In the genomic region with DNA sequence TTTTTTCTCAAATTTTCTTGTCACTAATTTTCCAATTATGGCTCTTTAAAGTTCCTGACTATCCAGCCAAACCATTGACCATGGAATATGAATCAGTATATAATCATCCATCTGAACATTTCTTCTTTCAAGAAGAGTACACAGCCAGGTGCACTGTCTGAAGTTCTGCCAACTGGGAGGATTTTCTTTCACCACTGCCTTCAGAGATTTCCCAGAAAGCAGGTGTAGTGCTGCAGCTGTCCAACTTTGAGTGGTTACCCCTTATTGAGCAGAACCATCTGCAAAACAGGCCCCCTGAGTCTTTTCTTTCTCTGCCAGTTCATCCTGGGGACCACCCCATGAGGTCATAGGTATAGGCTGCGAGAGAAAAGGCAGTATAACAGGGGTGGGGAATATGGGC, we compare ENCODE assay signal across 25 cellular contexts.
"Had no signal": no experiment of that assay in that cellular context is flagged by ENCODE, and none has a peak within 500 bp of the region (broad histone marks: within the 10 kb centered on the region; RNA-seq: fewer than 3 reads in every experiment).

No MANE protein-coding gene starts in this region.

- H3K9me3 ChIP-seq: ascending aorta had no signal

- DNase-seq: activated B cell treated with CpG ODN at 0.5 μM for 24 hours; activated CD4-positive, alpha-beta T cell treated with anti-CD3 and anti-CD28 coated beads for 1 hour; activated CD4-positive, alpha-beta T cell treated with anti-CD3 and anti-CD28 coated beads, Interleukin-2, amount 10 ng/mL, durations not matched to agents 24 days and 14 days; activated CD4-positive, alpha-beta T cell treated with anti-CD3 and anti-CD28 coated beads, Interleukin-2, amount 50 U/mL, for 48 hours; activated CD8-positive, alpha-beta memory T cell treated with anti-CD3 and anti-CD28 coated beads, Interleukin-2, amount 10 ng/mL, durations not matched to agents 7 days and 5 days; activated effector memory CD4-positive, alpha-beta T cell treated with anti-CD3 and anti-CD28 coated beads, Interleukin-2, amount 50 U/mL, for 16 hours; activated naive CD4-positive, alpha-beta T cell treated with Interleukin-2 at 50 U/mL for 16 hours; activated naive CD8-positive, alpha-beta T cell treated with anti-CD3 and anti-CD28 coated beads, Interleukin-2, amount 50 U/mL, for 24 hours; activated T-cell treated with anti-CD3 and anti-CD28 coated beads, Interleukin-2, amount 50 U/mL, for 4 hours; amniotic stem cell; Kasumi-1; NCI-H146; NCI-H187 treated with DMSO at 0.1 percent for 48 hours; NCI-H2081 treated with DMSO at 0.1 percent for 48 hours; NCI-H2171 treated with DMSO at 0.1 percent for 48 hours; NCI-H226; NCI-H526; NCI-H82; SHP77 treated with DMSO at 0.1 percent for 48 hours; T-helper 17 cell; T-helper 9 cell had no signal

- H3K4me1 ChIP-seq: ascending aorta had no signal

- H3K27me3 ChIP-seq: ascending aorta, cardiac muscle cell had no signal

- H3K4me3 ChIP-seq: ascending aorta, cardiac muscle cell, K562 had no signal

- FAIRE-seq: K562, RCC 7860 had no signal

- H3K36me3 ChIP-seq: ascending aorta, cardiac muscle cell had no signal

- H3K27ac ChIP-seq: ascending aorta, cardiac muscle cell had no signal
